Comparison of ENCODE assay signal across 8 cellular contexts in genomic region chr12:104288635-104289258, GRCh38. TPM values are rescaled to one million over a fixed set of nuclear protein-coding genes. Genes with fewer than 3 reads are reported as not detected.
DNase-seq lines count a peak whose midpoint lies in the region; ATAC-seq and TF ChIP-seq lines count a peak whose summit lies in the region.

No MANE protein-coding gene starts in this region.

- no peak for TF ChIP-seq CTCF in endodermal cell (conservative IDR thresholded peaks at IDR 0.05)

- no peaks in the 10 kb centered on the region for H3K9me3 ChIP-seq in endodermal cell (ENCODE audit: control insufficient read depth, low read length)
- no peaks in the 10 kb centered on the region for H3K9me3 ChIP-seq in mesodermal cell (ENCODE audit: control insufficient read depth, low read length)

- DNase-seq in CMK (ENCODE audit: low read depth) (peak; percentile 68), HUDEP-2 (lab: John Stamatoyannopoulos, UW; ENCODE audit: unreplicated experiment in 76 of 76) (peak; percentile 11 to 92 (median 81)), NOMO-1 treated with DMSO at 0.1 percent for 48 hours (lab: John Stamatoyannopoulos, UW; ENCODE audit: unreplicated experiment) (peak; percentile 86), endodermal cell (peak; percentile 97)
- peak; percentile 50 for DNase-seq in activated CD8-positive, alpha-beta memory T cell treated with anti-CD3 and anti-CD28 coated beads, Interleukin-2, amount 50 U/mL, for 1 hour (ENCODE audit: extremely low read depth)
- DNase-seq in stimulated activated CD8-positive, alpha-beta memory T cell treated with anti-CD3 and anti-CD28 coated beads, Interleukin-15, amount 100 ng/mL, for 48 hours (ENCODE audit: low read depth in 2 of 2): peak; percentile 79 to 85

- no peaks in the 10 kb centered on the region for H3K27me3 Mint-ChIP-seq in endodermal cell (ENCODE audit: insufficient read depth)

- H3K4me1 ChIP-seq in endodermal cell (ENCODE audit: control insufficient read depth, insufficient read depth, low read length): no peaks in the 10 kb centered on the region
- H3K4me1 ChIP-seq in mesodermal cell (ENCODE audit: control insufficient read depth, insufficient read depth, low read length, poor library complexity, severe bottlenecking): peaks cover 16% of the 10 kb centered on the region

- H3K4me3 Mint-ChIP-seq in endodermal cell: peak overlapping the region; percentile 100

- H3K36me3 ChIP-seq in endodermal cell (ENCODE audit: control insufficient read depth, insufficient read depth, low read length): peaks cover 23% of the 10 kb centered on the region
- peaks cover 37% of the 10 kb centered on the region for H3K36me3 ChIP-seq in mesodermal cell (ENCODE audit: control insufficient read depth, insufficient read depth, low read length)

- peak overlapping the region; percentile 45 for H3K27ac ChIP-seq in endodermal cell (ENCODE audit: low read depth, low read length)
- peak overlapping the region; percentile 100 for H3K27ac ChIP-seq in mesodermal cell (ENCODE audit: low read depth, low read length, severe bottlenecking)

- no peaks in the 10 kb centered on the region for H3K27me3 ChIP-seq in endodermal cell (ENCODE audit: control insufficient read depth, insufficient read depth, low read length, poor library complexity, severe bottlenecking)

- H3K36me3 Mint-ChIP-seq in endodermal cell (ENCODE audit: low read depth): peaks cover 25% of the 10 kb centered on the region

- peak overlapping the region; percentile 100 for H3K27ac Mint-ChIP-seq in endodermal cell

- H3K9me3 Mint-ChIP-seq in endodermal cell: no peaks in the 10 kb centered on the region

- peak; percentile 52 for ATAC-seq in GM21367 (IDR thresholded peaks at IDR 0.05; ENCODE audit: unreplicated experiment)

- WGBS in endodermal cell (ENCODE audit: insufficient coverage in 1 of 2, insufficient read length in 1 of 2), 2 experiments: 0 to 1% methylated on average over 24 to 41 of the region's 41 CpGs
- 0 to 1% methylated on average over 40 to 41 of the region's 41 CpGs for WGBS in mesodermal cell (ENCODE audit: insufficient coverage in 2 of 2), 2 experiments

- peaks cover 23% of the 10 kb centered on the region for H3K4me1 Mint-ChIP-seq in endodermal cell

- H3K9ac ChIP-seq in endodermal cell (ENCODE audit: extremely low read depth, low read length, poor library complexity, severe bottlenecking): peak overlapping the region; percentile 96

- peak overlapping the region; percentile 98 for H3K4me3 ChIP-seq in endodermal cell (ENCODE audit: low read length)
- H3K4me3 ChIP-seq in mesodermal cell (ENCODE audit: extremely low read depth, insufficient read depth, low read length, poor library complexity, severe bottlenecking): peak overlapping the region; percentile 70

RNA-seq across cellular contexts. Expression of gene EID3, which starts 14.8 kb away (rescaled TPM):
- 1 to 10 TPM; 3.7 to 4.6 TPM for total RNA-seq in endodermal cell
- polyA plus RNA-seq in endodermal cell (2013, experiment 1 of 2): 0.39 TPM
- polyA plus RNA-seq in endodermal cell (2013, experiment 2 of 2): 0.37 TPM
- not detected for polyA plus RNA-seq in mesodermal cell (2013, experiment 1 of 2)
- 0.20 TPM for polyA plus RNA-seq in mesodermal cell (2013, experiment 2 of 2)

Comparison
In these comparisons a context has a peak if more than half of its experiments do, and no peak if none do; other contexts are left out.
1. Peak in every context shown above with its lines: DNase-seq, ATAC-seq, H3K4me3 ChIP-seq and H3K27ac ChIP-seq.